Comparison of ENCODE assay signal across 1 cellular context in the genomic region with DNA sequence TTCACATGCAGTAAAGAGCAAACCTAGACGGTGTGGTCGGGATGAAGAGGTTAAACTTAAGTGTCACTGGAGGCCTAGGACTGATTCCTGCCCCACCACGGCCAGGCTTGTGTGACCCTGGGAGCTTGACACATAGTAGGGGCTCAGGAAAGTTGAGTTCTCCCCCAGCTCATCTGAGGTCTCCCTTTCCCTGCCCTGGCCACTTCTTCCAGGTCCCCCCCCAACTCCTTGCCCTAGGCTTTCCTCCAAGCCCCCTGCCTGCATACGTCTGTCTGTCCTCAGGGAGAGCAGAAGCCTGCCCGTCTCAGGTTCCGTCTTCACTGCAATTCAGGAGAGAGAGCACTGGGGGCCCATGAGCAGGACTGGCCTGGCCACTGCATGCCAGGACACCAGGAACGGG.
TF ChIP-seq lines count a peak whose summit lies in the region.

No MANE protein-coding gene starts in this region.

TF ChIP-seq in GM23338, 12 proteins besides CTCF, POLR2A, EP300 and RAD21 (continued from another document):
- TF ChIP-seq, protein P1, sequence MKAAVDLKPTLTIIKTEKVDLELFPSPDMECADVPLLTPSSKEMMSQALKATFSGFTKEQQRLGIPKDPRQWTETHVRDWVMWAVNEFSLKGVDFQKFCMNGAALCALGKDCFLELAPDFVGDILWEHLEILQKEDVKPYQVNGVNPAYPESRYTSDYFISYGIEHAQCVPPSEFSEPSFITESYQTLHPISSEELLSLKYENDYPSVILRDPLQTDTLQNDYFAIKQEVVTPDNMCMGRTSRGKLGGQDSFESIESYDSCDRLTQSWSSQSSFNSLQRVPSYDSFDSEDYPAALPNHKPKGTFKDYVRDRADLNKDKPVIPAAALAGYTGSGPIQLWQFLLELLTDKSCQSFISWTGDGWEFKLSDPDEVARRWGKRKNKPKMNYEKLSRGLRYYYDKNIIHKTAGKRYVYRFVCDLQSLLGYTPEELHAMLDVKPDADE (IDR thresholded peaks at IDR 0.05) = no peak
- TF ChIP-seq EZH2phosphoT487 (IDR thresholded peaks at IDR 0.05; ENCODE audit: unreplicated experiment) (no peak), EZH2 (IDR thresholded peaks at IDR 0.05; ENCODE audit: low read depth, unreplicated experiment) (no peak), JUNB (IDR thresholded peaks at IDR 0.05; ENCODE audit: unreplicated experiment) (no peak)
- TF ChIP-seq, protein P2, sequence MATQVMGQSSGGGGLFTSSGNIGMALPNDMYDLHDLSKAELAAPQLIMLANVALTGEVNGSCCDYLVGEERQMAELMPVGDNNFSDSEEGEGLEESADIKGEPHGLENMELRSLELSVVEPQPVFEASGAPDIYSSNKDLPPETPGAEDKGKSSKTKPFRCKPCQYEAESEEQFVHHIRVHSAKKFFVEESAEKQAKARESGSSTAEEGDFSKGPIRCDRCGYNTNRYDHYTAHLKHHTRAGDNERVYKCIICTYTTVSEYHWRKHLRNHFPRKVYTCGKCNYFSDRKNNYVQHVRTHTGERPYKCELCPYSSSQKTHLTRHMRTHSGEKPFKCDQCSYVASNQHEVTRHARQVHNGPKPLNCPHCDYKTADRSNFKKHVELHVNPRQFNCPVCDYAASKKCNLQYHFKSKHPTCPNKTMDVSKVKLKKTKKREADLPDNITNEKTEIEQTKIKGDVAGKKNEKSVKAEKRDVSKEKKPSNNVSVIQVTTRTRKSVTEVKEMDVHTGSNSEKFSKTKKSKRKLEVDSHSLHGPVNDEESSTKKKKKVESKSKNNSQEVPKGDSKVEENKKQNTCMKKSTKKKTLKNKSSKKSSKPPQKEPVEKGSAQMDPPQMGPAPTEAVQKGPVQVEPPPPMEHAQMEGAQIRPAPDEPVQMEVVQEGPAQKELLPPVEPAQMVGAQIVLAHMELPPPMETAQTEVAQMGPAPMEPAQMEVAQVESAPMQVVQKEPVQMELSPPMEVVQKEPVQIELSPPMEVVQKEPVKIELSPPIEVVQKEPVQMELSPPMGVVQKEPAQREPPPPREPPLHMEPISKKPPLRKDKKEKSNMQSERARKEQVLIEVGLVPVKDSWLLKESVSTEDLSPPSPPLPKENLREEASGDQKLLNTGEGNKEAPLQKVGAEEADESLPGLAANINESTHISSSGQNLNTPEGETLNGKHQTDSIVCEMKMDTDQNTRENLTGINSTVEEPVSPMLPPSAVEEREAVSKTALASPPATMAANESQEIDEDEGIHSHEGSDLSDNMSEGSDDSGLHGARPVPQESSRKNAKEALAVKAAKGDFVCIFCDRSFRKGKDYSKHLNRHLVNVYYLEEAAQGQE (IDR thresholded peaks at IDR 0.05; ENCODE audit: unreplicated experiment) = no peak
- TF ChIP-seq, protein P3, sequence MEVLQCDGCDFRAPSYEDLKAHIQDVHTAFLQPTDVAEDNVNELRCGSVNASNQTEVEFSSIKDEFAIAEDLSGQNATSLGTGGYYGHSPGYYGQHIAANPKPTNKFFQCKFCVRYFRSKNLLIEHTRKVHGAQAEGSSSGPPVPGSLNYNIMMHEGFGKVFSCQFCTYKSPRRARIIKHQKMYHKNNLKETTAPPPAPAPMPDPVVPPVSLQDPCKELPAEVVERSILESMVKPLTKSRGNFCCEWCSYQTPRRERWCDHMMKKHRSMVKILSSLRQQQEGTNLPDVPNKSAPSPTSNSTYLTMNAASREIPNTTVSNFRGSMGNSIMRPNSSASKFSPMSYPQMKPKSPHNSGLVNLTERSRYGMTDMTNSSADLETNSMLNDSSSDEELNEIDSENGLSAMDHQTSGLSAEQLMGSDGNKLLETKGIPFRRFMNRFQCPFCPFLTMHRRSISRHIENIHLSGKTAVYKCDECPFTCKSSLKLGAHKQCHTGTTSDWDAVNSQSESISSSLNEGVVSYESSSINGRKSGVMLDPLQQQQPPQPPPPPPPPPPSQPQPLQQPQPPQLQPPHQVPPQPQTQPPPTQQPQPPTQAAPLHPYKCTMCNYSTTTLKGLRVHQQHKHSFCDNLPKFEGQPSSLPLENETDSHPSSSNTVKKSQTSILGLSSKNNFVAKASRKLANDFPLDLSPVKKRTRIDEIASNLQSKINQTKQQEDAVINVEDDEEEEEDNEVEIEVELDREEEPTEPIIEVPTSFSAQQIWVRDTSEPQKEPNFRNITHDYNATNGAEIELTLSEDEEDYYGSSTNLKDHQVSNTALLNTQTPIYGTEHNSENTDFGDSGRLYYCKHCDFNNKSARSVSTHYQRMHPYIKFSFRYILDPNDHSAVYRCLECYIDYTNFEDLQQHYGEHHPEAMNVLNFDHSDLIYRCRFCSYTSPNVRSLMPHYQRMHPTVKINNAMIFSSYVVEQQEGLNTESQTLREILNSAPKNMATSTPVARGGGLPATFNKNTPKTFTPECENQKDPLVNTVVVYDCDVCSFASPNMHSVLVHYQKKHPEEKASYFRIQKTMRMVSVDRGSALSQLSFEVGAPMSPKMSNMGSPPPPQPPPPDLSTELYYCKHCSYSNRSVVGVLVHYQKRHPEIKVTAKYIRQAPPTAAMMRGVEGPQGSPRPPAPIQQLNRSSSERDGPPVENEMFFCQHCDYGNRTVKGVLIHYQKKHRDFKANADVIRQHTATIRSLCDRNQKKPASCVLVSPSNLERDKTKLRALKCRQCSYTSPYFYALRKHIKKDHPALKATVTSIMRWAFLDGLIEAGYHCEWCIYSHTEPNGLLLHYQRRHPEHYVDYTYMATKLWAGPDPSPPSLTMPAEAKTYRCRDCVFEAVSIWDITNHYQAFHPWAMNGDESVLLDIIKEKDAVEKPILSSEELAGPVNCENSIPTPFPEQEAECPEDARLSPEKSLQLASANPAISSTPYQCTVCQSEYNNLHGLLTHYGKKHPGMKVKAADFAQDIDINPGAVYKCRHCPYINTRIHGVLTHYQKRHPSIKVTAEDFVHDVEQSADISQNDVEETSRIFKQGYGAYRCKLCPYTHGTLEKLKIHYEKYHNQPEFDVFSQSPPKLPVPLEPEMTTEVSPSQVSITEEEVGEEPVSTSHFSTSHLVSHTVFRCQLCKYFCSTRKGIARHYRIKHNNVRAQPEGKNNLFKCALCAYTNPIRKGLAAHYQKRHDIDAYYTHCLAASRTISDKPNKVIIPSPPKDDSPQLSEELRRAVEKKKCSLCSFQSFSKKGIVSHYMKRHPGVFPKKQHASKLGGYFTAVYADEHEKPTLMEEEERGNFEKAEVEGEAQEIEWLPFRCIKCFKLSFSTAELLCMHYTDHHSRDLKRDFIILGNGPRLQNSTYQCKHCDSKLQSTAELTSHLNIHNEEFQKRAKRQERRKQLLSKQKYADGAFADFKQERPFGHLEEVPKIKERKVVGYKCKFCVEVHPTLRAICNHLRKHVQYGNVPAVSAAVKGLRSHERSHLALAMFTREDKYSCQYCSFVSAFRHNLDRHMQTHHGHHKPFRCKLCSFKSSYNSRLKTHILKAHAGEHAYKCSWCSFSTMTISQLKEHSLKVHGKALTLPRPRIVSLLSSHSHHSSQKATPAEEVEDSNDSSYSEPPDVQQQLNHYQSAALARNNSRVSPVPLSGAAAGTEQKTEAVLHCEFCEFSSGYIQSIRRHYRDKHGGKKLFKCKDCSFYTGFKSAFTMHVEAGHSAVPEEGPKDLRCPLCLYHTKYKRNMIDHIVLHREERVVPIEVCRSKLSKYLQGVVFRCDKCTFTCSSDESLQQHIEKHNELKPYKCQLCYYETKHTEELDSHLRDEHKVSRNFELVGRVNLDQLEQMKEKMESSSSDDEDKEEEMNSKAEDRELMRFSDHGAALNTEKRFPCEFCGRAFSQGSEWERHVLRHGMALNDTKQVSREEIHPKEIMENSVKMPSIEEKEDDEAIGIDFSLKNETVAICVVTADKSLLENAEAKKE (CRISPR knock-in tag; IDR thresholded peaks at IDR 0.05) = no peak
